Comparison of ENCODE assay signal across 21 cellular contexts in genomic region chr2:186381573-186381972, GRCh38.
DNase-seq lines count a peak whose midpoint lies in the region; ATAC-seq and TF ChIP-seq lines count a peak whose summit lies in the region.
"Had no signal": no experiment of that assay in that cellular context is flagged by ENCODE, and none has a peak within 500 bp of the region (broad histone marks: within the 10 kb centered on the region; RNA-seq: fewer than 3 reads in every experiment).

No MANE protein-coding gene starts in this region.

- DNase-seq in WTC11 (ENCODE audit: low spot score) = no peak
- no peak for DNase-seq in MM.1S
- DNase-seq: 8988T; ACHN; AML-193; BE2C; Caco-2; CD4-positive, CD25-positive, alpha-beta regulatory T cell; CD8-positive, alpha-beta T cell; DMS153; DMS79; EL; GDM1; GOT3; HCEC 1CT had no signal

- no peaks in the 10 kb centered on the region for H3K79me2 ChIP-seq in MM.1S (ENCODE audit: low read length)

- no peaks in the 10 kb centered on the region; the same call in 1 of the 2 replicates for H3K27me3 Mint-ChIP-seq in WTC11 (ENCODE audit: low read depth)
- H3K27me3 Mint-ChIP-seq: CD4-positive, CD25-positive, alpha-beta regulatory T cell had no signal

- 0 out of 2 replicates have a peak overlapping the region, but pooled peaks have one; percentile 42 for H3K27ac Mint-ChIP-seq in WTC11
- H3K27ac Mint-ChIP-seq: CD4-positive, CD25-positive, alpha-beta regulatory T cell; CD8-positive, alpha-beta T cell had no signal

- peak overlapping the region; percentile 74 for H3K4me2 ChIP-seq in BLaER1
- H3K4me2 ChIP-seq in MM.1S (ENCODE audit: low read depth, low read length) = no peak overlapping the region

- no peaks in the 10 kb centered on the region for H3F3A ChIP-seq in MM.1S (ENCODE audit: insufficient read depth, low read length)

- H3K36me3 Mint-ChIP-seq in WTC11 = peaks cover 20% of the 10 kb centered on the region

- H3K27me3 ChIP-seq in BLaER1 (no peaks in the 10 kb centered on the region), MM.1S (replicated peaks; ENCODE audit: insufficient read depth, low read length) (no peaks in the 10 kb centered on the region)
- H3K27me3 ChIP-seq: BE2C had no signal

- H3K9ac ChIP-seq in BLaER1 (peak overlapping the region; percentile 58; the same call in 1 of the 2 replicates), MM.1S (ENCODE audit: low read length) (no peak overlapping the region)

- H3K9me3 ChIP-seq in BLaER1 (peaks cover 24% of the 10 kb centered on the region), MM.1S (replicated peaks; ENCODE audit: insufficient read depth, low read length) (no peaks in the 10 kb centered on the region)
- H3K9me3 ChIP-seq: BE2C had no signal

- H3K9me2 ChIP-seq in MM.1S (replicated peaks; ENCODE audit: insufficient read depth, low read length) = no peaks in the 10 kb centered on the region

- CTCF ChIA-PET in WTC11 (lab: Charles Lee) = no interaction called here

- ATAC-seq in WTC11 (no peak), GM21526 (IDR thresholded peaks at IDR 0.05; ENCODE audit: low FRiP score, unreplicated experiment) (no peak), HG02678 (IDR thresholded peaks at IDR 0.05; ENCODE audit: unreplicated experiment) (no peak)
- ATAC-seq: A549; CD8-positive, alpha-beta T cell had no signal

- H3K9me3 Mint-ChIP-seq in WTC11 = peaks cover 24% of the 10 kb centered on the region

- H3K36me3 ChIP-seq in BLaER1 = peaks cover 15% of the 10 kb centered on the region
- no peaks in the 10 kb centered on the region for H3K36me3 ChIP-seq in MM.1S (replicated peaks; ENCODE audit: insufficient read depth, low read length)
- H3K36me3 ChIP-seq: BE2C had no signal

- no peak overlapping the region for H2AFZ ChIP-seq in MM.1S (ENCODE audit: low read length)

- POLR2A ChIA-PET in WTC11 (lab: Charles Lee) = no interaction called here

- no peaks in the 10 kb centered on the region for H3K4me1 Mint-ChIP-seq in WTC11

- H4K20me1 ChIP-seq in BLaER1 (no peaks in the 10 kb centered on the region), MM.1S (ENCODE audit: insufficient read depth, low read length) (no peaks in the 10 kb centered on the region)

- H3K4me1 ChIP-seq in BLaER1 = peaks cover 31% of the 10 kb centered on the region
- H3K4me1 ChIP-seq in MM.1S (ENCODE audit: low read length) = no peaks in the 10 kb centered on the region
- H3K4me1 ChIP-seq: BE2C had no signal

- no peak overlapping the region for H3K4me3 Mint-ChIP-seq in WTC11
- H3K4me3 Mint-ChIP-seq: CD4-positive, CD25-positive, alpha-beta regulatory T cell; CD8-positive, alpha-beta T cell had no signal

- peak overlapping the region; percentile 68; the same call in 1 of the 2 replicates for H3K27ac ChIP-seq in BLaER1
- no peak overlapping the region for H3K27ac ChIP-seq in MM.1S (ENCODE audit: low read length)
- H3K27ac ChIP-seq: A549, C4-2B had no signal

- H3K4me3 ChIP-seq in BLaER1 (peak overlapping the region; percentile 49), GM08714 (ENCODE audit: low read length) (peak overlapping the region; percentile 18; the same call in 1 of the 2 replicates), MM.1S (ENCODE audit: low read length) (no peak overlapping the region)
- H3K4me3 ChIP-seq: A549 had no signal

- TF ChIP-seq CTCF in WTC11 (IDR thresholded peaks at IDR 0.05) (no peak), MM.1S (IDR thresholded peaks at IDR 0.05; ENCODE audit: low read length) (no peak)

TF ChIP-seq in WTC11, 78 proteins besides CTCF, POLR2A, EP300 and RAD21:
- TF ChIP-seq NFYB (CRISPR knock-in tag; conservative IDR thresholded peaks at IDR 0.05; ENCODE audit: low read depth) = no peak
- no peak for TF ChIP-seq ZNF138 (CRISPR knock-in tag; conservative IDR thresholded peaks at IDR 0.05)
- no peak for TF ChIP-seq IRF2 (CRISPR knock-in tag; IDR thresholded peaks at IDR 0.05; ENCODE audit: borderline replicate concordance, low read depth)
- no peak for TF ChIP-seq ZNF416 (CRISPR knock-in tag; IDR thresholded peaks at IDR 0.05)
- TF ChIP-seq USF1 (CRISPR knock-in tag; IDR thresholded peaks at IDR 0.05) = no peak
- no peak for TF ChIP-seq ERG (CRISPR knock-in tag; IDR thresholded peaks at IDR 0.05)
- TF ChIP-seq TP53 (CRISPR knock-in tag; IDR thresholded peaks at IDR 0.05) = no peak
- no peak for TF ChIP-seq MXD4 (CRISPR knock-in tag; IDR thresholded peaks at IDR 0.05; ENCODE audit: borderline replicate concordance)
- no peak for TF ChIP-seq SOX15 (CRISPR knock-in tag; IDR thresholded peaks at IDR 0.05)
- no peak for TF ChIP-seq GTF2I (CRISPR knock-in tag; conservative IDR thresholded peaks at IDR 0.05)
- no peak for TF ChIP-seq SMAD3 (CRISPR knock-in tag; IDR thresholded peaks at IDR 0.05; ENCODE audit: borderline replicate concordance)
